In the genomic region with DNA sequence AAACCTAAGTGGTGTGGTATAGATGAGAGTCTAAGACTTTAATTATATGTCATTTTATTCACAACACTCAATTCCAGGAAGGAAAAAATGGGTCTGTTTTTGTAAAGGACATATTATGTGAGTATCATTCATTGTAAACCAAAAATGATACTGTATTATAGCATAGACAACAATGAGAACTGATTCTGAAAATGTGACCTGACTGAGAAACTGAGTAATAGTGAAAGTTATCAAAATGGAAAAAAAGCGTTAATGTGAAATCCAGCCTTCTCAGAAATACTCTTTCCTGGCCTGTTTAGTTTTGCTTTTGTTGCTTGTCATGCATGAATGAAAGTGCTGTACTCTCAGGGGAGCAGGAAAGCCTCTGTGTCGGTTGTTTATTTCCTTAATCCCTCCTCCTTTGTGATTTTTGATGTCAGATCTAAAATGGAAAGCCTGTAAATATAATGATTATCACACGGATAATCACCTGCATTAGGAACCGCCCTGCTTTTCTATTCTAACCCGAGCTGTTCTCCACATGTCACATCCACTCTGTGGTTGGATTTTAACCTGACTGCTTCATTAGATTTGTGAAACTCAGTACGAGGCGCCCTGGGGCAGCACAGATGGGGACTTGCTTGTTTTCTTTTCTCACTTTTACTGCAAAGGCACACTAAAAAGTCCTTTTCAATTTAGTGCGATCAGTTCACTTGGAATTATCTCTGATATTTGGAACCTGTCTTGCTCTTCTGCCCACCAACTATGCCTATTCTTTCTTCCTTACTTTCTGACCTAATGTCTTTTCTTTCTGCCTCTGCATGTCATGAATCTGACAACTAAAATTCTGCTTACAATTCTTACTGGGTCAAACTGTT, we compare ENCODE assay signal across 8 cellular contexts.
DNase-seq lines count a peak whose midpoint lies in the region; ATAC-seq and TF ChIP-seq lines count a peak whose summit lies in the region.

No MANE protein-coding gene starts in this region.

- peak overlapping the region; percentile 25 for H3K27ac Mint-ChIP-seq in Caco-2 (ENCODE audit: unreplicated experiment)
- peak overlapping the region; percentile 94 to 95 for H3K27ac Mint-ChIP-seq in T-cell
- peak overlapping the region; percentile 94 for H3K27ac Mint-ChIP-seq in central memory CD8-positive, alpha-beta T cell (ENCODE audit: low read depth)
- H3K27ac Mint-ChIP-seq in naive thymus-derived CD8-positive, alpha-beta T cell, result peak overlapping the region; percentile 94 to 100 (median 96)

- H3K36me3 Mint-ChIP-seq in Caco-2 (ENCODE audit: insufficient read depth, unreplicated experiment) (peaks cover 5% of the 10 kb centered on the region), T-cell (peaks cover 8% of the 10 kb centered on the region)
- peaks cover 2% of the 10 kb centered on the region for H3K36me3 Mint-ChIP-seq in central memory CD8-positive, alpha-beta T cell (ENCODE audit: insufficient read depth)
- peaks cover 0 to 10% (median 3%) of the 10 kb centered on the region in 3 donors for H3K36me3 Mint-ChIP-seq in naive thymus-derived CD8-positive, alpha-beta T cell

- no TSS peak for BruUV-seq in Caco-2 (replicated peaks; lab: Mats Ljungman, UMichigan)

- peaks cover 14% of the 10 kb centered on the region for H3K4me1 Mint-ChIP-seq in Caco-2 (ENCODE audit: low read depth, unreplicated experiment)
- peaks cover 66 to 72% (median 67%) of the 10 kb centered on the region in 3 donors for H3K4me1 Mint-ChIP-seq in T-cell
- H3K4me1 Mint-ChIP-seq in central memory CD8-positive, alpha-beta T cell, result peaks cover 40% of the 10 kb centered on the region
- H3K4me1 Mint-ChIP-seq in naive thymus-derived CD8-positive, alpha-beta T cell, result peaks cover 30 to 70% (median 64%) of the 10 kb centered on the region in 4 donors

- peak; percentile 79 for ATAC-seq in GM19455 (IDR thresholded peaks at IDR 0.05; ENCODE audit: unreplicated experiment)
- ATAC-seq in HG03469 (IDR thresholded peaks at IDR 0.05; ENCODE audit: unreplicated experiment), result peak; percentile 51
- ATAC-seq in T-cell (replicated peaks in 1 of 4), result peak; percentile 46 to 67 (median 58)
- ATAC-seq in central memory CD8-positive, alpha-beta T cell (replicated peaks; ENCODE audit: extremely low read depth, poor library complexity, severe bottlenecking), result peak; percentile 39
- peak; percentile 37 to 45 for ATAC-seq in naive thymus-derived CD8-positive, alpha-beta T cell
- ATAC-seq in thoracic aorta (ENCODE audit: insufficient number of reproducible peaks, low FRiP score, low read depth), result no peak

- TF ChIP-seq CTCF in Caco-2 (IDR thresholded peaks at IDR 0.05; ENCODE audit: insufficient read depth in 1 of 2, low read depth in 1 of 2, low read length in 1 of 2, severe bottlenecking in 1 of 2, unreplicated experiment in 1 of 2), result no peak
- no peak for TF ChIP-seq CTCF in thoracic aorta (IDR thresholded peaks at IDR 0.05)

- no peaks in the 10 kb centered on the region for H3K36me3 ChIP-seq in Caco-2 (ENCODE audit: control insufficient read depth, insufficient read depth, low read length)
- no peaks in the 10 kb centered on the region for H3K36me3 ChIP-seq in thoracic aorta

- no peak overlapping the region for H3K27ac ChIP-seq in thoracic aorta

- peak overlapping the region; percentile 5 for H3K4me3 Mint-ChIP-seq in Caco-2 (ENCODE audit: unreplicated experiment)
- H3K4me3 Mint-ChIP-seq in T-cell, result peak overlapping the region; percentile 68 to 79 (median 76)
- peak overlapping the region; percentile 72 for H3K4me3 Mint-ChIP-seq in central memory CD8-positive, alpha-beta T cell
- peak overlapping the region; percentile 73 to 90 (median 80) for H3K4me3 Mint-ChIP-seq in naive thymus-derived CD8-positive, alpha-beta T cell

- no peak for DNase-seq in Caco-2
- peak in 33 of 34 experiments; percentile 11 to 63 (median 32) for DNase-seq in T-cell
- DNase-seq in central memory CD8-positive, alpha-beta T cell (ENCODE audit: low spot score in 2 of 2), result peak in 1 of 2 donors; percentile 34
- DNase-seq in naive thymus-derived CD8-positive, alpha-beta T cell, result peak in 9 of 10 donors; percentile 4 to 70 (median 48)
- no peak for DNase-seq in thoracic aorta (ENCODE audit: low spot score)
- DNase-seq in effector CD8-positive, alpha-beta T cell (lab: John Stamatoyannopoulos, UW), result no peak

- H3K9me3 Mint-ChIP-seq in Caco-2 (ENCODE audit: unreplicated experiment), result no peaks in the 10 kb centered on the region
- peaks cover 5 to 10% (median 7%) of the 10 kb centered on the region in 3 donors for H3K9me3 Mint-ChIP-seq in T-cell
- H3K9me3 Mint-ChIP-seq in central memory CD8-positive, alpha-beta T cell, result peaks cover 5% of the 10 kb centered on the region
- peaks cover 0 to 12% (median 9%) of the 10 kb centered on the region in 9 donors for H3K9me3 Mint-ChIP-seq in naive thymus-derived CD8-positive, alpha-beta T cell

- H3K9me3 ChIP-seq in Caco-2, result no peaks in the 10 kb centered on the region
- no peaks in the 10 kb centered on the region for H3K9me3 ChIP-seq in thoracic aorta

- H3K27me3 ChIP-seq in Caco-2 (replicated peaks; ENCODE audit: control insufficient read depth, insufficient read depth, low read length), result no peaks in the 10 kb centered on the region
- H3K27me3 ChIP-seq in thoracic aorta (replicated peaks; ENCODE audit: insufficient read depth), result no peaks in the 10 kb centered on the region

- H3K4me1 ChIP-seq in Caco-2, result peaks cover 11% of the 10 kb centered on the region
- H3K4me1 ChIP-seq in thoracic aorta (ENCODE audit: control insufficient read depth in 1 of 2, low read depth in 2 of 2), result peaks cover 23 to 49% of the 10 kb centered on the region in 2 donors

- POLR2A ChIA-PET in Caco-2 (lab: Charles Lee), result no interaction called here
- POLR2A ChIA-PET in T-cell (lab: Charles Lee), result interaction anchor here in 1 of 2 donors (0.5 to 1.2 kb wide), 3 partner anchors 97 to 444 kb away, joined by 3 to 5 read pairs (median 4); no protein-coding TSS in a partner anchor
- POLR2A ChIA-PET in naive thymus-derived CD8-positive, alpha-beta T cell (lab: Charles Lee), result interaction anchor here (0.9 to 2.3 kb wide), 3 partner anchors 10 to 342 kb away, joined by 3 to 17 read pairs (median 5); a partner anchor contains a TSS

- no peaks in the 10 kb centered on the region for H3K27me3 Mint-ChIP-seq in Caco-2 (ENCODE audit: insufficient read depth, unreplicated experiment)
- H3K27me3 Mint-ChIP-seq in T-cell, result no peaks in the 10 kb centered on the region
- no peaks in the 10 kb centered on the region for H3K27me3 Mint-ChIP-seq in central memory CD8-positive, alpha-beta T cell
- H3K27me3 Mint-ChIP-seq in naive thymus-derived CD8-positive, alpha-beta T cell, result no peaks in the 10 kb centered on the region

- intact Hi-C loops in Caco-2 (cut with micrococcal nuclease; ENCODE audit: unreplicated experiment), result no loop called here

- CTCF ChIA-PET in Caco-2 (lab: Charles Lee), result no interaction called here
- CTCF ChIA-PET in T-cell (lab: Charles Lee), result interaction anchor here in 1 of 2 donors (0.6 to 1.1 kb wide), 2 partner anchors 97 to 1074 kb away, joined by 3 to 4 read pairs; no protein-coding TSS in a partner anchor

- H3K4me3 ChIP-seq in Caco-2 (ENCODE audit: low read depth, low read length) (no peak overlapping the region), thoracic aorta (peak overlapping the region; percentile 61)

Comparison
In these comparisons a context has a peak if more than half of its experiments do, and no peak if none do; other contexts are left out.
1. DNase-seq: peak in T-cell (33 of 34) and naive thymus-derived CD8-positive, alpha-beta T cell (9 of 10); none in Caco-2 (0 of 2), thoracic aorta (single experiment) and effector CD8-positive, alpha-beta T cell (single experiment).
2. H3K27ac Mint-ChIP-seq: peak in every context shown above with its lines; median percentile 96 in naive thymus-derived CD8-positive, alpha-beta T cell; 94 in T-cell; 94 in central memory CD8-positive, alpha-beta T cell; 25 in Caco-2.
3. H3K4me3 Mint-ChIP-seq: peak in every context shown above with its lines; median percentile 80 in naive thymus-derived CD8-positive, alpha-beta T cell; 76 in T-cell; 72 in central memory CD8-positive, alpha-beta T cell; 5 in Caco-2.